1 cellular context compared by ENCODE assay signal in genomic region chr19:55683449-55684261, GRCh38.
TF ChIP-seq lines count a peak whose summit lies in the region.

No MANE protein-coding gene starts in this region.

TF ChIP-seq in HepG2, 621 proteins besides CTCF, POLR2A, EP300 and RAD21 (continued from another document and continues in another):
- TF ChIP-seq ZNF512 (CRISPR knock-in tag; IDR thresholded peaks at IDR 0.05) (no peak), ATF7 (IDR thresholded peaks at IDR 0.05) (no peak), ATF7 (CRISPR knock-in tag; IDR thresholded peaks at IDR 0.05) (0 out of 2 replicates have a peak, but pooled peaks have one; percentile 33), ZNF558 (CRISPR knock-in tag; IDR thresholded peaks at IDR 0.05; ENCODE audit: borderline replicate concordance) (no peak; the same call in 1 of the 2 replicates), ZBTB7B (CRISPR knock-in tag; IDR thresholded peaks at IDR 0.05) (no peak), NFYC (CRISPR knock-in tag; IDR thresholded peaks at IDR 0.05) (peak; percentile 14; the same call in 1 of the 2 replicates), HIVEP1 (CRISPR knock-in tag; IDR thresholded peaks at IDR 0.05) (peak; percentile 35; the same call in 1 of the 2 replicates), HIC2 (CRISPR knock-in tag; IDR thresholded peaks at IDR 0.05; ENCODE audit: low read depth) (peak; percentile 78; the same call in 1 of the 2 replicates), SRY (CRISPR knock-in tag; IDR thresholded peaks at IDR 0.05) (no peak), MXD3 (CRISPR knock-in tag; IDR thresholded peaks at IDR 0.05) (no peak), SKIL (CRISPR knock-in tag; IDR thresholded peaks at IDR 0.05; ENCODE audit: borderline replicate concordance) (peak; percentile 68; the same call in 1 of the 2 replicates), ELF4 (CRISPR knock-in tag; IDR thresholded peaks at IDR 0.05; ENCODE audit: borderline replicate concordance) (no peak), ZSCAN30 (CRISPR knock-in tag; IDR thresholded peaks at IDR 0.05) (no peak), HHEX (CRISPR knock-in tag; IDR thresholded peaks at IDR 0.05) (no peak), EHMT2 (IDR thresholded peaks at IDR 0.05; ENCODE audit: borderline replicate concordance, low read depth, low read length) (no peak), ZNF609 (CRISPR knock-in tag; IDR thresholded peaks at IDR 0.05; ENCODE audit: borderline replicate concordance) (no peak), NFATC3 (CRISPR knock-in tag; IDR thresholded peaks at IDR 0.05) (no peak), NFKBIZ (CRISPR knock-in tag; IDR thresholded peaks at IDR 0.05) (no peak), ATAD3A (CRISPR knock-in tag; IDR thresholded peaks at IDR 0.05) (no peak), ATF1 (CRISPR knock-in tag; IDR thresholded peaks at IDR 0.05) (no peak), ZNF83 (CRISPR knock-in tag; IDR thresholded peaks at IDR 0.05; ENCODE audit: borderline replicate concordance) (no peak), DMAP1 (CRISPR knock-in tag; IDR thresholded peaks at IDR 0.05) (peak; percentile 66; the same call in 1 of the 2 replicates), ATRX (CRISPR knock-in tag; IDR thresholded peaks at IDR 0.05; ENCODE audit: borderline replicate concordance) (no peak), ZNF792 (CRISPR knock-in tag; IDR thresholded peaks at IDR 0.05) (peak; percentile 53; the same call in 1 of the 2 replicates), TIGD3 (CRISPR knock-in tag; IDR thresholded peaks at IDR 0.05; ENCODE audit: borderline replicate concordance) (no peak), ZNF841 (CRISPR knock-in tag; IDR thresholded peaks at IDR 0.05; ENCODE audit: borderline replicate concordance) (no peak), NR1H2 (CRISPR knock-in tag; IDR thresholded peaks at IDR 0.05; ENCODE audit: borderline replicate concordance, low read depth) (no peak), CENPBD1 (CRISPR knock-in tag; IDR thresholded peaks at IDR 0.05; ENCODE audit: borderline replicate concordance, low read depth) (no peak), ZBTB38 (CRISPR knock-in tag; IDR thresholded peaks at IDR 0.05) (peak; percentile 48; the same call in 1 of the 2 replicates), RXRA (CRISPR knock-in tag; IDR thresholded peaks at IDR 0.05) (no peak; the same call in 1 of the 2 replicates), STAT6 (CRISPR knock-in tag; IDR thresholded peaks at IDR 0.05; ENCODE audit: borderline replicate concordance) (0 out of 2 replicates have a peak, but pooled peaks have one; percentile 26), POLR2AphosphoS5 (IDR thresholded peaks at IDR 0.05; ENCODE audit: low read depth, low read length) (peak; percentile 70), ZNF3 (CRISPR knock-in tag; IDR thresholded peaks at IDR 0.05) (no peak), NR0B2 (CRISPR knock-in tag; IDR thresholded peaks at IDR 0.05) (no peak), ZBTB3 (CRISPR knock-in tag; IDR thresholded peaks at IDR 0.05; ENCODE audit: borderline replicate concordance, low read depth) (no peak), MYC (CRISPR knock-in tag; IDR thresholded peaks at IDR 0.05; ENCODE audit: borderline replicate concordance) (peak; percentile 83; the same call in 1 of the 2 replicates), ARHGAP35 (CRISPR knock-in tag; IDR thresholded peaks at IDR 0.05; ENCODE audit: borderline replicate concordance) (no peak), ZNF501 (CRISPR knock-in tag; IDR thresholded peaks at IDR 0.05) (0 out of 2 replicates have a peak, but pooled peaks have one; percentile 2), GATA4 (IDR thresholded peaks at IDR 0.05; ENCODE audit: borderline replicate concordance, low read depth) (no peak), IRX3 (CRISPR knock-in tag; IDR thresholded peaks at IDR 0.05; ENCODE audit: borderline replicate concordance, low read depth) (no peak), SIX1 (CRISPR knock-in tag; IDR thresholded peaks at IDR 0.05; ENCODE audit: borderline replicate concordance) (peak; percentile 36; the same call in 1 of the 2 replicates), FOXK2 (IDR thresholded peaks at IDR 0.05) (no peak), ZBTB7A (CRISPR knock-in tag; IDR thresholded peaks at IDR 0.05) (no peak), NR3C1 (CRISPR knock-in tag; IDR thresholded peaks at IDR 0.05) (no peak), ZNF710 (CRISPR knock-in tag; IDR thresholded peaks at IDR 0.05; ENCODE audit: borderline replicate concordance) (peak; percentile 42; the same call in 1 of the 2 replicates), ZBTB8A (CRISPR knock-in tag; IDR thresholded peaks at IDR 0.05; ENCODE audit: borderline replicate concordance, low read depth) (no peak), ZNF674 (CRISPR knock-in tag; IDR thresholded peaks at IDR 0.05; ENCODE audit: low read depth) (no peak), ZNF549 (CRISPR knock-in tag; IDR thresholded peaks at IDR 0.05) (no peak)
